12 cellular contexts compared by ENCODE assay signal in genomic region chr11:3052109-3052479, GRCh38. TPM values are rescaled to one million over a fixed set of nuclear protein-coding genes. Genes with fewer than 3 reads are reported as not detected.
DNase-seq lines count a peak whose midpoint lies in the region; ATAC-seq and TF ChIP-seq lines count a peak whose summit lies in the region.
"Had no signal": no experiment of that assay in that cellular context is flagged by ENCODE, and none has a peak within 500 bp of the region (broad histone marks: within the 10 kb centered on the region; RNA-seq: fewer than 3 reads in every experiment).

No MANE protein-coding gene starts in this region.

- H3F3A ChIP-seq in GM23248 (ENCODE audit: insufficient read depth) = peaks cover 13% of the 10 kb centered on the region; the same call in 1 of the 2 replicates

- no peak for ATAC-seq in GM18868 (IDR thresholded peaks at IDR 0.05; ENCODE audit: unreplicated experiment)
- ATAC-seq: left ventricle myocardium superior had no signal

- in situ Hi-C loops in brain microvascular endothelial cell (cut with HindIII; ENCODE audit: low pct_ligation_motif_present, low sequenced_read_pairs) = no loop called here
- in situ Hi-C loops in GM23248 (cut with MboI) = no loop called here

- H4K8ac ChIP-seq in mesenchymal stem cell (ENCODE audit: low read length) = no peak overlapping the region

- H2BK5ac ChIP-seq in mesenchymal stem cell (ENCODE audit: low read depth, low read length, poor library complexity, severe bottlenecking) = no peak overlapping the region

- no peak for TF ChIP-seq CTCF in HEK293 (tag by site-specific recombination; IDR thresholded peaks at IDR 0.05)
- TF ChIP-seq CTCF in brain microvascular endothelial cell (IDR thresholded peaks at IDR 0.05; ENCODE audit: low read depth, low read length, missing control alignments) = no peak

- H3K27me3 ChIP-seq in mesenchymal stem cell (ENCODE audit: control insufficient read depth in 1 of 2, insufficient read depth in 1 of 2, low read length in 2 of 2) = no peaks in the 10 kb centered on the region
- no peaks in the 10 kb centered on the region for H3K27me3 ChIP-seq in brain microvascular endothelial cell (replicated peaks)
- no peaks in the 10 kb centered on the region for H3K27me3 ChIP-seq in GM23248 (replicated peaks; ENCODE audit: insufficient read depth)

- peaks cover 24% of the 10 kb centered on the region for H3K4me1 ChIP-seq in HEK293 (ENCODE audit: control insufficient read depth, insufficient read depth, low read length)
- H3K4me1 ChIP-seq in mesenchymal stem cell (ENCODE audit: control insufficient read depth, insufficient read depth, low read depth, low read length) = peaks cover 55% of the 10 kb centered on the region
- H3K4me1 ChIP-seq in GM23248 (ENCODE audit: insufficient read depth) = peaks cover 31% of the 10 kb centered on the region

- DNase-seq in DMS153 treated with DMSO at 0.1 percent for 48 hours (lab: John Stamatoyannopoulos, UW; ENCODE audit: unreplicated experiment) = peak; percentile 20
- DNase-seq in NCI-H524 treated with DMSO at 0.1 percent for 48 hours (lab: John Stamatoyannopoulos, UW) = peak; percentile 77
- DNase-seq in mesenchymal stem cell = no peak
- DNase-seq in brain microvascular endothelial cell = no peak
- DNase-seq in GM23248 = no peak
- DNase-seq in activated gamma-delta T cell treated with Interleukin-2 at 50 U/mL for 16 hours = no peak
- DNase-seq: activated CD4-positive, alpha-beta T cell treated with anti-CD3 and anti-CD28 coated beads for 4 hours; activated effector memory CD4-positive, alpha-beta T cell treated with Interleukin-2 at 50 U/mL for 16 hours; left ventricle myocardium superior; NCI-H510A had no signal

- peaks cover 25% of the 10 kb centered on the region for H4K20me1 ChIP-seq in GM23248 (ENCODE audit: insufficient read depth)

- no peak overlapping the region for H3K14ac ChIP-seq in mesenchymal stem cell (ENCODE audit: low read length in 2 of 2)

- H3K9me3 ChIP-seq in HEK293 (ENCODE audit: control insufficient read depth, insufficient read depth, low read depth, low read length) (no peaks in the 10 kb centered on the region), mesenchymal stem cell (ENCODE audit: control insufficient read depth, low read length) (no peaks in the 10 kb centered on the region), GM23248 (ENCODE audit: low read depth) (no peaks in the 10 kb centered on the region)

- H3K27ac ChIP-seq in HEK293 (ENCODE audit: extremely low read depth, low read depth, low read length) (no peak overlapping the region), mesenchymal stem cell (ENCODE audit: low read length, poor library complexity, severe bottlenecking) (no peak overlapping the region), brain microvascular endothelial cell (no peak overlapping the region), GM23248 (no peak overlapping the region)

- H3K36me3 ChIP-seq in HEK293 (ENCODE audit: control insufficient read depth in 2 of 2, insufficient read depth in 1 of 2, low read length in 2 of 2) (peaks cover 0 to 20% of the 10 kb centered on the region in 2 experiments; a peak in 1 of 3 replicates), mesenchymal stem cell (ENCODE audit: control insufficient read depth in 1 of 2, insufficient read depth in 2 of 2, low read depth in 1 of 2, low read length in 2 of 2) (peaks cover 18 to 39% of the 10 kb centered on the region in 2 experiments), brain microvascular endothelial cell (replicated peaks) (peaks cover 4% of the 10 kb centered on the region), GM23248 (ENCODE audit: low read depth) (peaks cover 7% of the 10 kb centered on the region; the same call in 1 of the 2 replicates)

- H3K18ac ChIP-seq in mesenchymal stem cell (ENCODE audit: low read depth in 1 of 2, low read length in 2 of 2) = no peak overlapping the region

- no peak overlapping the region for H4K91ac ChIP-seq in mesenchymal stem cell (ENCODE audit: low read length)

- 88% methylated on average over 9 of the region's 14 CpGs for WGBS in mesenchymal stem cell
- WGBS in GM23248 (ENCODE audit: low coverage in 1 of 2, low lambda C conversion rate in 2 of 2, missing lambda C conversion rate in 2 of 2), 2 experiments = 80 to 81% methylated on average over 14 of the region's 14 CpGs

- H3K79me1 ChIP-seq in mesenchymal stem cell (replicated peaks; ENCODE audit: low read length, poor library complexity, severe bottlenecking) = peaks cover 21% of the 10 kb centered on the region

- no peaks in the 10 kb centered on the region for H3K9me2 ChIP-seq in GM23248 (ENCODE audit: insufficient read depth)

- H3K79me2 ChIP-seq in GM23248 (ENCODE audit: insufficient read depth) = peaks cover 97% of the 10 kb centered on the region

- peak overlapping the region; percentile 30 for H3K9ac ChIP-seq in mesenchymal stem cell (ENCODE audit: low read length)
- H3K9ac ChIP-seq in GM23248 = no peak overlapping the region

- no peak overlapping the region for H3K4me3 ChIP-seq in HEK293 (ENCODE audit: low read depth, low read length)
- H3K4me3 ChIP-seq in mesenchymal stem cell (ENCODE audit: insufficient read depth in 1 of 2, low read depth in 1 of 2, low read length in 2 of 2) = no peak overlapping the region
- no peak overlapping the region for H3K4me3 ChIP-seq in brain microvascular endothelial cell (ENCODE audit: low read depth, low read length)
- no peak overlapping the region for H3K4me3 ChIP-seq in GM23248

- CTCF ChIA-PET in HEK293 (lab: Yijun Ruan, JAX) = interaction anchor here (0.5 to 9.0 kb wide), 7 partner anchors 14 to 182 kb away, joined by 3 to 98 read pairs (median 4); no protein-coding TSS in a partner anchor

- H3K4ac ChIP-seq in mesenchymal stem cell (ENCODE audit: low read depth in 1 of 2, low read length in 2 of 2) = no peak overlapping the region

- H2BK12ac ChIP-seq in mesenchymal stem cell (ENCODE audit: low read length in 2 of 2) = peak overlapping the region in 1 of 2 experiments; percentile 80

- no peak overlapping the region for H2AK5ac ChIP-seq in mesenchymal stem cell (ENCODE audit: low read length, severe bottlenecking)

- H2BK15ac ChIP-seq in mesenchymal stem cell (ENCODE audit: low read depth, poor library complexity, severe bottlenecking) = no peak overlapping the region

- peak overlapping the region; percentile 25 for H3K4me2 ChIP-seq in mesenchymal stem cell (ENCODE audit: low read length, poor library complexity, severe bottlenecking)
- H3K4me2 ChIP-seq in GM23248 (ENCODE audit: unreplicated experiment) = no peak overlapping the region

- H3K23ac ChIP-seq in mesenchymal stem cell (ENCODE audit: low read length in 2 of 2) = no peak overlapping the region

- POLR2A ChIA-PET in HEK293 (lab: Yijun Ruan, JAX) = interaction anchor here (0.6 to 1.0 kb wide), 2 partner anchors 60 to 1051 kb away, joined by 3 to 4 read pairs; partner anchors contain the start of gene NAP1L4

- H2AFZ ChIP-seq in mesenchymal stem cell (ENCODE audit: low read depth, low read length) = no peak overlapping the region
- H2AFZ ChIP-seq in GM23248 = no peak overlapping the region

- H2BK120ac ChIP-seq in mesenchymal stem cell (ENCODE audit: low read depth, low read length) = peak overlapping the region; percentile 35

TF ChIP-seq in HEK293, 187 proteins besides CTCF, POLR2A, EP300 and RAD21 (continues in another document):
- TF ChIP-seq ZBTB6 (tag by site-specific recombination; IDR thresholded peaks at IDR 0.05) (no peak), KLF16 (tag by site-specific recombination; IDR thresholded peaks at IDR 0.05) (0 out of 2 replicates have a peak, but pooled peaks have one; percentile 34), ZNF18 (tag by site-specific recombination; IDR thresholded peaks at IDR 0.05) (0 out of 2 replicates have a peak, but pooled peaks have one; percentile 20)

RNA-seq across cellular contexts. Expression of gene CARS1, which starts 5.1 kb away (rescaled TPM):
- 70.6 TPM for polyA plus RNA-seq in mesenchymal stem cell (2013, experiment 1 of 2)
- polyA plus RNA-seq in mesenchymal stem cell (2013, experiment 2 of 2) = 69.9 TPM
- 111 and 125 TPM in 2 replicates for total RNA-seq in GM23248 (2014; rRNA removed; shearing (Covaris generic))
- polyA plus RNA-seq in GM23248 (2016; fragmentation: Nextera tagmentation; extraction: Ambion mirVana) = 115 and 120 TPM in 2 replicates

RNA-seq across cellular contexts. Expression of gene NAP1L4, which starts 60.0 kb away (rescaled TPM):
- polyA plus RNA-seq in mesenchymal stem cell (2013, experiment 1 of 2) = 67.4 TPM
- 68.8 TPM for polyA plus RNA-seq in mesenchymal stem cell (2013, experiment 2 of 2)
- total RNA-seq in GM23248 (2014; rRNA removed; shearing (Covaris generic)) = 57.4 and 68.8 TPM in 2 replicates
- 121 and 122 TPM in 2 replicates for polyA plus RNA-seq in GM23248 (2016; fragmentation: Nextera tagmentation; extraction: Ambion mirVana)

Comparison
In these comparisons a context has a peak if more than half of its experiments do, and no peak if none do; other contexts are left out.
1. DNase-seq: peak in DMS153 treated with DMSO at 0.1 percent for 48 hours (single experiment) and NCI-H524 treated with DMSO at 0.1 percent for 48 hours (single experiment); none in mesenchymal stem cell (single experiment), brain microvascular endothelial cell (single experiment), GM23248 (single experiment) and activated gamma-delta T cell treated with Interleukin-2 at 50 U/mL for 16 hours (single experiment).